In the genomic region with DNA sequence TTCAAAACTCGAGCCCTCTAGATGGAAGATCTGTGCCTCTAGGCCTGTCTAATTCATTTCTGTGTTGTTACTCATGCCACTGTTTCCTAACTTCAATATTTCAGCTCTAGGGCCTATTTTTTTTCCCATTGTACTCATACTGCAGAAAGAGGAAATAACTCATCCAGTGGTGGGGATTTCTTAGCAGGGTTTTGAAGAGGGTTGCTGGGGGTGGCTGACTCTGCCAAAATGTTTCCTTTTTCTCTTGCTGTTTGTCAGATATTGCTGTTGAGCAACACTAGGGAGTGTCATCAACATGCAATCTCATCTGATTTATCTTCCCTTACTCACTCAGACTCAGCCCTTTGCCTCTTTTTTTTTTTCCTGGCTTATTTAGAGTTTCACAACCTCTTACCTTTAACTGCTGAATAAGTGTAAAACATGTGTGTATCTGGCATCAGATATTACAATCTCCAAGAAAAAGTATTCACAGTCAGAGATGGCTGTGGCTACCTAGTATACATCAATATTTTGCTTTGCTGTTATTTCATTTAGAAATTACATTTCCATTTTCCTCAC, we compare ENCODE assay signal across 8 cellular contexts.
DNase-seq lines count a peak whose midpoint lies in the region; ATAC-seq and TF ChIP-seq lines count a peak whose summit lies in the region.

No MANE protein-coding gene starts in this region.

- H3K4me1 ChIP-seq in left ventricle myocardium inferior, result peaks cover 57% of the 10 kb centered on the region

- H3K4me3 Mint-ChIP-seq in chondrocyte (ENCODE audit: unreplicated experiment), result no peak overlapping the region

- peaks cover 17% of the 10 kb centered on the region for H3K4me1 Mint-ChIP-seq in chondrocyte (ENCODE audit: low read depth)

- TF ChIP-seq CTCF in GM13977 (IDR thresholded peaks at IDR 0.05; ENCODE audit: extremely low read depth, insufficient read depth, missing control alignments), result no peak
- TF ChIP-seq CTCF in left ventricle myocardium inferior (IDR thresholded peaks at IDR 0.05; ENCODE audit: borderline replicate concordance), result no peak
- no peak for TF ChIP-seq CTCF in chondrocyte (IDR thresholded peaks at IDR 0.05)

- no peaks in the 10 kb centered on the region for H3K9me3 Mint-ChIP-seq in chondrocyte (ENCODE audit: low read depth)

- H3K4me3 ChIP-seq in left ventricle myocardium inferior, result no peak overlapping the region

- H3K27me3 Mint-ChIP-seq in chondrocyte (ENCODE audit: low read depth), result no peaks in the 10 kb centered on the region

- peak overlapping the region; percentile 80 for H3K27ac ChIP-seq in left ventricle myocardium inferior (replicated peaks)

- DNase-seq in GM13977 (ENCODE audit: low spot score) (peak; percentile 5), NOMO-1 (lab: John Stamatoyannopoulos, UW; ENCODE audit: unreplicated experiment in 2 of 2) (peak; percentile 96 to 99), left ventricle myocardium inferior (peak; percentile 31), chondrocyte (ENCODE audit: low spot score) (no peak), NCI-H748 treated with DMSO at 0.1 percent for 48 hours (lab: John Stamatoyannopoulos, UW) (no peak)
- peak; percentile 41 for DNase-seq in activated T-helper 9 cell treated with anti-CD3 and anti-CD28 coated beads, Interleukin-2, amount 50 U/mL, for 16 hours (ENCODE audit: low read depth)
- peak; percentile 59 to 72 for DNase-seq in stimulated activated CD4-positive, alpha-beta T cell treated with anti-CD3 and anti-CD28 coated beads, Interleukin-15, amount 100 ng/mL, for 48 hours (ENCODE audit: low read depth in 2 of 2)

- intact Hi-C loops in left ventricle myocardium inferior (cut with micrococcal nuclease), result no loop called here

- no peak overlapping the region for H3K27ac Mint-ChIP-seq in chondrocyte (ENCODE audit: unreplicated experiment)

- in situ Hi-C loops in GM13977 (cut with MboI; ENCODE audit: low pct_unique_long_range_greater_than_20kb, low sequenced_read_pairs, unreplicated experiment), result no loop called here

- no peaks in the 10 kb centered on the region for H3K36me3 ChIP-seq in left ventricle myocardium inferior

- no peaks in the 10 kb centered on the region for H3K27me3 ChIP-seq in left ventricle myocardium inferior (ENCODE audit: low read depth)

- no peak for ATAC-seq in GM18511 (IDR thresholded peaks at IDR 0.05; ENCODE audit: unreplicated experiment)

- no peaks in the 10 kb centered on the region for H3K36me3 Mint-ChIP-seq in chondrocyte (ENCODE audit: low read depth)

- no peaks in the 10 kb centered on the region for H3K9me3 ChIP-seq in left ventricle myocardium inferior (replicated peaks)

Comparison
In these comparisons a context has a peak if more than half of its experiments do, and no peak if none do; other contexts are left out.
1. DNase-seq: peak in GM13977 (single experiment), NOMO-1 (2 of 2), activated T-helper 9 cell treated with anti-CD3 and anti-CD28 coated beads, Interleukin-2, amount 50 U/mL, for 16 hours (single experiment), left ventricle myocardium inferior (single experiment) and stimulated activated CD4-positive, alpha-beta T cell treated with anti-CD3 and anti-CD28 coated beads, Interleukin-15, amount 100 ng/mL, for 48 hours (2 of 2); none in chondrocyte (single experiment) and NCI-H748 treated with DMSO at 0.1 percent for 48 hours (single experiment).